In the genomic region with DNA sequence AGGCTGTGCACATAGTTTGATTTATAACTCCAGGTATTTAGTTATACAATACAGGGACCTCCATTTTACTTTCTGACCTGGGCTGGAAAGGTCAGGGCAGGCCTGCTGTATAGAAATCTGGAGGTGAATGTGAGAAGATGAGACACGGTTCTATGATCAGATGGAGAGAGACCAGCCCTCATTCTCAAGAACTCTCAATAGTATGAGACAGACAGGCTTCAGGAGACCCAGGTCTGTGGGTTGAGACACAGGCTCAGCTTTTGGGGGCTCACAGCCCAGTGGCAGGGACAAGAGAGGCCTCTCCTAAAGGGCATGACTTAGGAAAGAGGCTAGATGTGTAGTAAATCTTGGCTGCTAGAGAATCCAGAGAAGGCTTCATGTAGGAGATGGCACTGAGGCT, we compare ENCODE assay signal across 23 cellular contexts. TPM values are rescaled to one million over a fixed set of nuclear protein-coding genes. Genes with fewer than 3 reads are reported as not detected.
"Had no signal": no experiment of that assay in that cellular context is flagged by ENCODE, and none has a peak within 500 bp of the region (broad histone marks: within the 10 kb centered on the region; RNA-seq: fewer than 3 reads in every experiment).

No MANE protein-coding gene starts in this region.

- H3K27ac ChIP-seq: cardiac muscle cell, neural progenitor cell, ovary, thyroid gland, uterus, WERI-Rb-1 had no signal

- H3K36me3 ChIP-seq: cardiac muscle cell, neural progenitor cell, ovary, thyroid gland, uterus, WERI-Rb-1 had no signal

- H3K4me1 ChIP-seq: thyroid gland, uterus had no signal

- H3K4me3 ChIP-seq: cardiac muscle cell, neural progenitor cell, ovary, thyroid gland, uterus had no signal

- H2AFZ ChIP-seq: neural progenitor cell had no signal

- H3K4me3 Mint-ChIP-seq: activated T-cell treated with anti-CD3 and anti-CD28 coated beads, Interleukin-2, amount 50 U/mL, for 4 hours; neural progenitor cell had no signal

- H3K36me3 Mint-ChIP-seq: activated naive CD4-positive, alpha-beta T cell treated with anti-CD3 and anti-CD28 coated beads, Interleukin-2, amount 50 U/mL, for 72 hours; neural progenitor cell had no signal

- DNase-seq: activated CD4-positive, alpha-beta T cell treated with anti-CD3 and anti-CD28 coated beads for 1 hour; activated CD4-positive, alpha-beta T cell treated with anti-CD3 and anti-CD28 coated beads, Interleukin-2, amount 50 U/mL, for 48 hours; activated gamma-delta T cell; activated T-cell treated with anti-CD3 and anti-CD28 coated beads, Interleukin-2, amount 50 U/mL, for 4 hours; amniotic stem cell; dermis blood vessel endothelial cell; effector memory CD4-positive, alpha-beta T cell; foreskin fibroblast; hippocampal formation; left colon; ovary; stimulated activated CD4-positive, alpha-beta T cell treated with anti-CD3 and anti-CD28 coated beads, Interleukin-12 subunit alpha, Interleukin-12 subunit beta, amount 100 ng/mL, for 4 hours; stimulated activated CD4-positive, alpha-beta T cell treated with anti-CD3 and anti-CD28 coated beads, Interleukin-1b, Interleukin-23, amount 100 ng/mL, for 48 hours; stimulated activated naive CD4-positive, alpha-beta T cell; SW 1271; T-helper 2 cell; thyroid gland; uterus had no signal

- ATAC-seq: activated naive CD4-positive, alpha-beta T cell treated with anti-CD3 and anti-CD28 coated beads, Interleukin-2, amount 50 U/mL, for 72 hours; activated T-cell treated with anti-CD3 and anti-CD28 coated beads, Interleukin-2, amount 50 U/mL, for 4 hours had no signal

- H3K9me3 Mint-ChIP-seq: activated naive CD4-positive, alpha-beta T cell treated with anti-CD3 and anti-CD28 coated beads, Interleukin-2, amount 50 U/mL, for 72 hours; activated T-cell treated with anti-CD3 and anti-CD28 coated beads, Interleukin-2, amount 50 U/mL, for 4 hours; neural progenitor cell had no signal

- H3K27me3 ChIP-seq: ovary, thyroid gland, uterus had no signal

- H3K9me3 ChIP-seq: ovary, thyroid gland, uterus had no signal

RNA-seq across cellular contexts. Expression of a gene that starts 0.7 kb away (rescaled TPM):
- total RNA-seq: activated T-cell treated with anti-CD3 and anti-CD28 coated beads, Interleukin-2, amount 50 U/mL, for 4 hours; dermis blood vessel endothelial cell; left colon; lung microvascular endothelial cell; thyroid gland had no signal

RNA-seq across cellular contexts. Expression of a gene that starts 34.6 kb away (rescaled TPM):
- total RNA-seq: cardiac muscle cell, left colon, lung microvascular endothelial cell had no signal

RNA-seq across cellular contexts. Expression of a gene that starts 43.4 kb away (rescaled TPM):
- total RNA-seq: activated T-cell treated with anti-CD3 and anti-CD28 coated beads, Interleukin-2, amount 50 U/mL, for 4 hours had no signal
